In genomic region chr9:33049680-33050361, GRCh38 we compare ENCODE assay signal across 12 cellular contexts. TPM values are rescaled to one million over a fixed set of nuclear protein-coding genes. Genes with fewer than 3 reads are reported as not detected.
DNase-seq lines count a peak whose midpoint lies in the region; ATAC-seq, FAIRE-seq and TF ChIP-seq lines count a peak whose summit lies in the region.
"Had no signal": no experiment of that assay in that cellular context is flagged by ENCODE, and none has a peak within 500 bp of the region (broad histone marks: within the 10 kb centered on the region; RNA-seq: fewer than 3 reads in every experiment).

No MANE protein-coding gene starts in this region.

- no peak for FAIRE-seq in RCC 7860 (lab: Jason Lieb, UNC)

- H3K4me1 ChIP-seq in heart right ventricle = peaks cover 0 to 3% (median 0%) of the 10 kb centered on the region in 9 donors
- H3K4me1 ChIP-seq: Caco-2 had no signal

- H3K9me3 ChIP-seq in heart right ventricle = no peaks in the 10 kb centered on the region
- H3K9me3 ChIP-seq: Caco-2, MG63 had no signal

- 95 to 96% methylated on average over 2 of the region's 2 CpGs for WGBS in heart right ventricle, 2 donors

- no peaks in the 10 kb centered on the region for H3K27me3 ChIP-seq in heart right ventricle
- H3K27me3 ChIP-seq: cardiac muscle cell, MG63 had no signal

- DNase-seq in heart right ventricle (no peak), SKM-1 treated with dmso at 0.1 percent for 144 hours (lab: John Stamatoyannopoulos, UW; ENCODE audit: unreplicated experiment) (no peak), AML-193 (lab: John Stamatoyannopoulos, UW) (no peak), RCC 7860 (ENCODE audit: low spot score) (no peak)
- DNase-seq: Caco-2, MG63 had no signal

- peaks cover 12% of the 10 kb centered on the region for H3K4me1 Mint-ChIP-seq in activated T-helper 17 cell treated with anti-CD3 and anti-CD28 coated beads, Interleukin-2, amount 50 U/mL, for 72 hours

- no peak overlapping the region for H3K27ac ChIP-seq in heart right ventricle
- H3K27ac ChIP-seq: cardiac muscle cell had no signal

- peaks cover 0 to 96% (median 36%) of the 10 kb centered on the region in 9 donors for H3K36me3 ChIP-seq in heart right ventricle

- H3K27me3 Mint-ChIP-seq in activated T-helper 17 cell treated with anti-CD3 and anti-CD28 coated beads, Interleukin-2, amount 50 U/mL, for 72 hours = no peaks in the 10 kb centered on the region

- ATAC-seq in GM18511 (IDR thresholded peaks at IDR 0.05; ENCODE audit: unreplicated experiment) = peak; percentile 76
- ATAC-seq in GM19463 (IDR thresholded peaks at IDR 0.05; ENCODE audit: unreplicated experiment) = peak; percentile 79
- peak; percentile 73 for ATAC-seq in HG02981 (IDR thresholded peaks at IDR 0.05; ENCODE audit: unreplicated experiment)
- peak; percentile 96 for ATAC-seq in activated T-helper 17 cell treated with anti-CD3 and anti-CD28 coated beads, Interleukin-2, amount 50 U/mL, for 72 hours (replicated peaks)
- ATAC-seq in heart right ventricle = no peak

- intact Hi-C loops in heart right ventricle (cut with DNase I) = no loop called here

- TF ChIP-seq CTCF in heart right ventricle (IDR thresholded peaks at IDR 0.05) = no peak

- peak overlapping the region; percentile 20 for H3K27ac Mint-ChIP-seq in activated T-helper 17 cell treated with anti-CD3 and anti-CD28 coated beads, Interleukin-2, amount 50 U/mL, for 72 hours
- H3K27ac Mint-ChIP-seq: nephron had no signal

- H3K36me3 Mint-ChIP-seq in activated T-helper 17 cell treated with anti-CD3 and anti-CD28 coated beads, Interleukin-2, amount 50 U/mL, for 72 hours (ENCODE audit: low read depth) = peaks cover 91% of the 10 kb centered on the region

- no peaks in the 10 kb centered on the region for H3K9me3 Mint-ChIP-seq in activated T-helper 17 cell treated with anti-CD3 and anti-CD28 coated beads, Interleukin-2, amount 50 U/mL, for 72 hours
- H3K9me3 Mint-ChIP-seq: nephron had no signal

- no peak overlapping the region for H3K4me3 ChIP-seq in heart right ventricle
- H3K4me3 ChIP-seq: cardiac muscle cell, MG63 had no signal

- H3K4me3 Mint-ChIP-seq in activated T-helper 17 cell treated with anti-CD3 and anti-CD28 coated beads, Interleukin-2, amount 50 U/mL, for 72 hours = no peak overlapping the region
- H3K4me3 Mint-ChIP-seq: nephron had no signal

RNA-seq across cellular contexts. Expression of gene DNAJA1, which starts 24.7 kb away (rescaled TPM):
- total RNA-seq in activated T-helper 17 cell treated with anti-CD3 and anti-CD28 coated beads, Interleukin-2, amount 50 U/mL, for 72 hours = 100 to 1,000 TPM; 132 to 220 TPM
- total RNA-seq in heart right ventricle = 10 to 100 TPM; 46.7 to 90.4 (median 54.7) TPM
- 10 to 100 TPM; 27.3 to 80.6 TPM for polyA plus RNA-seq in heart right ventricle

RNA-seq across cellular contexts. Expression of gene SMU1, which starts 26.7 kb away (rescaled TPM):
- total RNA-seq in activated T-helper 17 cell treated with anti-CD3 and anti-CD28 coated beads, Interleukin-2, amount 50 U/mL, for 72 hours = 10 to 100 TPM; 24.2 to 30.9 TPM
- total RNA-seq in heart right ventricle = 10 to 100 TPM; 14.9 to 18.5 (median 17.3) TPM
- 1 to 10 TPM; 5.8 to 8.5 TPM for polyA plus RNA-seq in heart right ventricle

RNA-seq across cellular contexts. Expression of gene APTX, which starts 48.4 kb away (rescaled TPM):
- total RNA-seq in activated T-helper 17 cell treated with anti-CD3 and anti-CD28 coated beads, Interleukin-2, amount 50 U/mL, for 72 hours = 10 to 100 TPM; 38.8 to 50.4 TPM
- total RNA-seq in heart right ventricle = 10 to 100 TPM; 13.6 to 26.5 (median 15.6) TPM
- polyA plus RNA-seq in heart right ventricle = 10 to 100 TPM; 21.4 to 24.7 TPM

Comparison
In these comparisons a context has a peak if more than half of its experiments do, and no peak if none do; other contexts are left out.
1. ATAC-seq: peak in GM18511 (single experiment), GM19463 (single experiment), HG02981 (single experiment) and activated T-helper 17 cell treated with anti-CD3 and anti-CD28 coated beads, Interleukin-2, amount 50 U/mL, for 72 hours (single experiment); none in heart right ventricle (0 of 8).